Comparison of ENCODE assay signal across 1 cellular context in genomic region chr2:119487434-119488244, GRCh38.
TF ChIP-seq lines count a peak whose summit lies in the region.

No MANE protein-coding gene starts in this region.

TF ChIP-seq in HepG2, 621 proteins besides CTCF, POLR2A, EP300 and RAD21 (continued from another document and continues in another):
- TF ChIP-seq BCLAF1 (IDR thresholded peaks at IDR 0.05), result no peak
- no peak for TF ChIP-seq HNRNPL (IDR thresholded peaks at IDR 0.05; ENCODE audit: low read depth, low read length)
- TF ChIP-seq AHR (CRISPR knock-in tag; IDR thresholded peaks at IDR 0.05), result peak; percentile 59; the same call in 1 of the 2 replicates
- no peak for TF ChIP-seq ATM (IDR thresholded peaks at IDR 0.05; ENCODE audit: borderline replicate concordance)
- TF ChIP-seq ZSCAN5A (CRISPR knock-in tag; IDR thresholded peaks at IDR 0.05; ENCODE audit: borderline replicate concordance), result peak; percentile 48; the same call in 1 of the 2 replicates
- peak; percentile 79 for TF ChIP-seq ARNTL (CRISPR knock-in tag; IDR thresholded peaks at IDR 0.05)
- no peak for TF ChIP-seq TAF15 (IDR thresholded peaks at IDR 0.05; ENCODE audit: low read depth, low read length, poor library complexity, severe bottlenecking)
- peak; percentile 69 for TF ChIP-seq ZNF503 (CRISPR knock-in tag; IDR thresholded peaks at IDR 0.05)
- TF ChIP-seq STAT5B (CRISPR knock-in tag; IDR thresholded peaks at IDR 0.05), result no peak
- no peak for TF ChIP-seq ZNF17 (CRISPR knock-in tag; IDR thresholded peaks at IDR 0.05)
- no peak for TF ChIP-seq MTF1 (CRISPR knock-in tag; IDR thresholded peaks at IDR 0.05)
- TF ChIP-seq E2F1 (CRISPR knock-in tag; IDR thresholded peaks at IDR 0.05), result peak; percentile 71
- no peak for TF ChIP-seq HNRNPH1 (optimal IDR thresholded peaks at IDR 0.05; ENCODE audit: low read depth, low read length)
- TF ChIP-seq FLYWCH1 (CRISPR knock-in tag; IDR thresholded peaks at IDR 0.05), result no peak
- TF ChIP-seq ZNF280D (CRISPR knock-in tag; IDR thresholded peaks at IDR 0.05), result 0 out of 2 replicates have a peak, but pooled peaks have one; percentile 35
- TF ChIP-seq RXRB (CRISPR knock-in tag; IDR thresholded peaks at IDR 0.05; ENCODE audit: borderline replicate concordance), result peak; percentile 61; the same call in 1 of the 2 replicates
- no peak for TF ChIP-seq IRF1 (CRISPR knock-in tag; IDR thresholded peaks at IDR 0.05; ENCODE audit: low read depth)
- TF ChIP-seq FOXP1 (IDR thresholded peaks at IDR 0.05), result no peak
- peak; percentile 73 for TF ChIP-seq FOXP1 (CRISPR knock-in tag; IDR thresholded peaks at IDR 0.05)
- no peak for TF ChIP-seq HOXA7 (CRISPR knock-in tag; IDR thresholded peaks at IDR 0.05)
- no peak for TF ChIP-seq DMTF1 (CRISPR knock-in tag; IDR thresholded peaks at IDR 0.05)
- TF ChIP-seq TFE3 (CRISPR knock-in tag; IDR thresholded peaks at IDR 0.05), result no peak; the same call in 1 of the 2 replicates
- peak; percentile 48; the same call in 1 of the 2 replicates for TF ChIP-seq WIZ (CRISPR knock-in tag; IDR thresholded peaks at IDR 0.05)
- TF ChIP-seq PAF1 (CRISPR knock-in tag; IDR thresholded peaks at IDR 0.05), result no peak
- peak; percentile 38 for TF ChIP-seq IKZF4 (CRISPR knock-in tag; IDR thresholded peaks at IDR 0.05; ENCODE audit: borderline replicate concordance, low read depth, not compliant biosample characterization)
- 0 out of 2 replicates have a peak, but pooled peaks have one; percentile 34 for TF ChIP-seq THAP11 (CRISPR knock-in tag; IDR thresholded peaks at IDR 0.05)
- peak; percentile 55; the same call in 1 of the 2 replicates for TF ChIP-seq ZNF12 (CRISPR knock-in tag; IDR thresholded peaks at IDR 0.05)
- TF ChIP-seq SUZ12 (IDR thresholded peaks at IDR 0.05; ENCODE audit: low read depth, low read length), result no peak
- TF ChIP-seq RXRA (CRISPR knock-in tag; IDR thresholded peaks at IDR 0.05), result peak; percentile 33; the same call in 1 of the 2 replicates
- TF ChIP-seq SRY (CRISPR knock-in tag; IDR thresholded peaks at IDR 0.05), result peak; percentile 70; the same call in 1 of the 2 replicates
- TF ChIP-seq MXD3 (CRISPR knock-in tag; IDR thresholded peaks at IDR 0.05), result peak; percentile 55
- no peak for TF ChIP-seq ATRX (CRISPR knock-in tag; IDR thresholded peaks at IDR 0.05; ENCODE audit: borderline replicate concordance)
- peak; percentile 33; the same call in 1 of the 2 replicates for TF ChIP-seq REPIN1 (CRISPR knock-in tag; IDR thresholded peaks at IDR 0.05; ENCODE audit: borderline replicate concordance, low read depth)
- no peak for TF ChIP-seq SOX13 (IDR thresholded peaks at IDR 0.05)
- TF ChIP-seq SOX13 (CRISPR knock-in tag; conservative IDR thresholded peaks at IDR 0.05 in 1 of 2, IDR thresholded peaks at IDR 0.05 in 1 of 2), result peak in 1 of 2 experiments; percentile 52; a peak in 2 of 4 replicates
- no peak for TF ChIP-seq CREB1 (IDR thresholded peaks at IDR 0.05)
- TF ChIP-seq CREB1 (CRISPR knock-in tag; IDR thresholded peaks at IDR 0.05), result peak; percentile 85; the same call in 1 of the 2 replicates
- TF ChIP-seq RFXAP (CRISPR knock-in tag; IDR thresholded peaks at IDR 0.05; ENCODE audit: borderline replicate concordance), result no peak
- TF ChIP-seq TERF1 (CRISPR knock-in tag; IDR thresholded peaks at IDR 0.05), result no peak
- TF ChIP-seq HINFP (CRISPR knock-in tag; IDR thresholded peaks at IDR 0.05; ENCODE audit: low read depth), result peak; percentile 73
- TF ChIP-seq ARHGAP35 (CRISPR knock-in tag; IDR thresholded peaks at IDR 0.05; ENCODE audit: borderline replicate concordance), result peak; percentile 60; the same call in 1 of the 2 replicates
